ENCODE assay signal across 8 cellular contexts in genomic region chr16:3612510-3613466, GRCh38. TPM values are rescaled to one million over a fixed set of nuclear protein-coding genes. Genes with fewer than 3 reads are reported as not detected.
DNase-seq lines count a peak whose midpoint lies in the region; ATAC-seq and TF ChIP-seq lines count a peak whose summit lies in the region.

No MANE protein-coding gene starts in this region.

- no peak for TF ChIP-seq POLR2A in gastrocnemius medialis (IDR thresholded peaks at IDR 0.05)

- peak overlapping the region; percentile 98 for H3K4me3 ChIP-seq in GM23338
- H3K4me3 ChIP-seq in RWPE2 (ENCODE audit: severe bottlenecking) = peak overlapping the region; percentile 97
- peak overlapping the region; percentile 79 for H3K4me3 ChIP-seq in fibroblast of mammary gland (ENCODE audit: control insufficient read depth, low read depth, low read length)
- H3K4me3 ChIP-seq in gastrocnemius medialis = peak overlapping the region; percentile 86 to 100 (median 98)

- no peaks in the 10 kb centered on the region for H3K27me3 ChIP-seq in GM23338 (ENCODE audit: insufficient read depth)
- H3K27me3 ChIP-seq in RWPE2 (ENCODE audit: insufficient read depth, poor library complexity, severe bottlenecking) = no peaks in the 10 kb centered on the region
- no peaks in the 10 kb centered on the region for H3K27me3 ChIP-seq in gastrocnemius medialis

- no peaks in the 10 kb centered on the region for H3K36me3 ChIP-seq in GM23338 (ENCODE audit: insufficient read depth)
- peaks cover 12% of the 10 kb centered on the region for H3K36me3 ChIP-seq in RWPE2 (ENCODE audit: low read depth)
- no peaks in the 10 kb centered on the region for H3K36me3 ChIP-seq in gastrocnemius medialis

- H3K9me3 Mint-ChIP-seq in GM23338 = no peaks in the 10 kb centered on the region

- H3K4me2 ChIP-seq in GM23338 = peak overlapping the region; percentile 95

- peak overlapping the region; percentile 96 for H3K4me3 Mint-ChIP-seq in GM23338

- no peak overlapping the region for H3K27ac Mint-ChIP-seq in GM23338

- peaks cover 6% of the 10 kb centered on the region for H3K27me3 Mint-ChIP-seq in GM23338 (ENCODE audit: insufficient read depth, low read depth, poor library complexity)

- no peak for ATAC-seq in GM23338
- ATAC-seq in RWPE2 (ENCODE audit: low read depth) = no peak
- ATAC-seq in gastrocnemius medialis = no peak
- ATAC-seq in GM18873 (IDR thresholded peaks at IDR 0.05; ENCODE audit: low FRiP score, unreplicated experiment) = no peak
- no peak for ATAC-seq in GM18498 (IDR thresholded peaks at IDR 0.05; ENCODE audit: unreplicated experiment)

- TF ChIP-seq CTCF in GM23338 (conservative IDR thresholded peaks at IDR 0.05; ENCODE audit: low read depth in 2 of 2) (no peak), RWPE2 (IDR thresholded peaks at IDR 0.05; ENCODE audit: poor library complexity, severe bottlenecking) (no peak), fibroblast of mammary gland (conservative IDR thresholded peaks at IDR 0.05; ENCODE audit: control insufficient read depth, insufficient read depth, low read depth, low read length) (no peak), gastrocnemius medialis (IDR thresholded peaks at IDR 0.05 in 4 of 5, conservative IDR thresholded peaks at IDR 0.05 in 1 of 5) (no peak)

- H3K4me1 Mint-ChIP-seq in GM23338 = peaks cover 21% of the 10 kb centered on the region

- H3K9me3 ChIP-seq in RWPE2 (ENCODE audit: severe bottlenecking) (no peaks in the 10 kb centered on the region), gastrocnemius medialis (no peaks in the 10 kb centered on the region)

- in situ Hi-C loops in gastrocnemius medialis (cut with MboI; ENCODE audit: low sequenced_read_pairs in 4 of 4) = no loop called here

- no peaks in the 10 kb centered on the region for H3K9me2 ChIP-seq in GM23338 (ENCODE audit: insufficient read depth)

- H2AFZ ChIP-seq in GM23338 = no peak overlapping the region; the same call in 1 of the 2 replicates

- H4K20me1 ChIP-seq in GM23338 (replicated peaks; ENCODE audit: insufficient read depth) = 0 out of 2 replicates have a peak, but pooled peaks cover 9% of the 10 kb centered on the region

- intact Hi-C loops in gastrocnemius medialis (cut with DNase I; ENCODE audit: low total_unique reads) = loop anchor here (5.0 kb wide), 3 partner anchors 155 to 505 kb away; partner anchors contain the start of genes ADCY9 and ZNF263

- H3F3A ChIP-seq in GM23338 (replicated peaks; ENCODE audit: low read depth) = peaks cover 14% of the 10 kb centered on the region; the same call in 1 of the 2 replicates

- DNase-seq in GM23338 (ENCODE audit: low spot score) (no peak), RWPE2 (ENCODE audit: low spot score) (no peak), fibroblast of mammary gland (ENCODE audit: low read depth) (peak; percentile 38), gastrocnemius medialis (no peak), 8988T (no peak), HUDEP-2 (lab: John Stamatoyannopoulos, UW; ENCODE audit: unreplicated experiment in 76 of 76) (no peak)

- peaks cover 14% of the 10 kb centered on the region for H3K36me3 Mint-ChIP-seq in GM23338 (ENCODE audit: low read depth)

- H3K27ac ChIP-seq in GM23338 (ENCODE audit: low read depth) (peak overlapping the region; percentile 87; the same call in 1 of the 2 replicates), RWPE2 (ENCODE audit: poor library complexity, severe bottlenecking) (peak overlapping the region; percentile 46), gastrocnemius medialis (no peak overlapping the region)

- peaks cover 54% of the 10 kb centered on the region for H3K79me2 ChIP-seq in GM23338 (replicated peaks; ENCODE audit: insufficient read depth)

- H3K4me1 ChIP-seq in GM23338 (ENCODE audit: insufficient read depth) (peaks cover 6% of the 10 kb centered on the region), RWPE2 (ENCODE audit: insufficient read depth, poor library complexity, severe bottlenecking) (peaks cover 12% of the 10 kb centered on the region), gastrocnemius medialis (peaks cover 13 to 23% of the 10 kb centered on the region in 2 donors)

TF ChIP-seq in GM23338, 12 proteins besides CTCF, POLR2A, EP300 and RAD21 (continues in another document):
- no peak for TF ChIP-seq ZNF331 (CRISPR knock-in tag; IDR thresholded peaks at IDR 0.05; ENCODE audit: low read depth)
- TF ChIP-seq REST (IDR thresholded peaks at IDR 0.05; ENCODE audit: unreplicated experiment) = no peak
- TF ChIP-seq ZNF114 (CRISPR knock-in tag; IDR thresholded peaks at IDR 0.05) = no peak
- no peak for TF ChIP-seq CREB1 (CRISPR knock-in tag; IDR thresholded peaks at IDR 0.05; ENCODE audit: low read depth)
- TF ChIP-seq POLR2AphosphoS5 (IDR thresholded peaks at IDR 0.05; ENCODE audit: low read depth) = no peak
- TF ChIP-seq NANOG (IDR thresholded peaks at IDR 0.05; ENCODE audit: borderline replicate concordance) = no peak
- TF ChIP-seq JUNB (IDR thresholded peaks at IDR 0.05; ENCODE audit: unreplicated experiment) = no peak

RNA-seq across cellular contexts. Expression of gene SLX4, which starts 1.4 kb away (rescaled TPM):
- 12.6 and 15.2 TPM in 2 replicates for total RNA-seq in GM23338 (2014; rRNA removed; shearing (Covaris generic))
- polyA plus RNA-seq in GM23338 (2016; fragmentation: Nextera tagmentation; extraction: Ambion mirVana) = 2.9 and 3.0 TPM in 2 replicates
- 1 to 10 TPM; 1.8 to 3.6 (median 2.8) TPM for total RNA-seq in gastrocnemius medialis

RNA-seq across cellular contexts. Expression of gene NLRC3, which starts 35.6 kb away (rescaled TPM):
- total RNA-seq in GM23338 (2014; rRNA removed; shearing (Covaris generic)) = 0.49 and 0.82 TPM in 2 replicates
- polyA plus RNA-seq in GM23338 (2016; fragmentation: Nextera tagmentation; extraction: Ambion mirVana) = 0.11 and 0.28 TPM in 2 replicates
- total RNA-seq in gastrocnemius medialis = under 1 TPM; 0.11 to 0.26 (median 0.22) TPM

RNA-seq across cellular contexts. Expression of gene DNASE1, which starts 41.7 kb away (rescaled TPM):
- total RNA-seq in GM23338 (2014; rRNA removed; shearing (Covaris generic)) = 23.0 and 24.0 TPM in 2 replicates
- 7.9 TPM in 2 replicates for polyA plus RNA-seq in GM23338 (2016; fragmentation: Nextera tagmentation; extraction: Ambion mirVana)
- total RNA-seq in gastrocnemius medialis = 1 to 10 TPM; 2.5 to 7.3 (median 3.5) TPM

Comparison
In these comparisons a context has a peak if more than half of its experiments do, and no peak if none do; other contexts are left out.
1. H3K27ac ChIP-seq: peak in GM23338 (single experiment) and RWPE2 (single experiment); none in gastrocnemius medialis (0 of 4).
2. Peak in every context shown above with its lines, with median percentiles within 50 percentile points of each other: H3K4me3 ChIP-seq.